8 cellular contexts compared by ENCODE assay signal in genomic region chr18:26405190-26405781, GRCh38.
DNase-seq lines count a peak whose midpoint lies in the region; ATAC-seq and TF ChIP-seq lines count a peak whose summit lies in the region.

No MANE protein-coding gene starts in this region.

- H3K9me3 Mint-ChIP-seq in activated naive CD4-positive, alpha-beta T cell treated with anti-CD3 and anti-CD28 coated beads, Interleukin-2, amount 10 ng/mL, durations not matched to agents 7 days and 5 days = no peaks in the 10 kb centered on the region

- CTCF ChIA-PET in activated naive CD4-positive, alpha-beta T cell treated with anti-CD3 and anti-CD28 coated beads, Interleukin-2, amount 10 ng/mL, durations not matched to agents 7 days and 5 days (lab: Charles Lee) = interaction anchor here (1.1 to 1.8 kb wide), 2 partner anchors 21 to 241 kb away, joined by 3 to 5 read pairs; no protein-coding TSS in a partner anchor

- intact Hi-C loops in left ventricle myocardium inferior (cut with micrococcal nuclease) = no loop called here

- H3K4me1 ChIP-seq in left ventricle myocardium inferior = no peaks in the 10 kb centered on the region

- DNase-seq in DMS79 treated with DMSO at 0.1 percent for 48 hours (lab: John Stamatoyannopoulos, UW) (peak; percentile 15), DMS79 (lab: John Stamatoyannopoulos, UW) (no peak), SK-N-DZ (ENCODE audit: low spot score) (peak; percentile 58), left ventricle myocardium inferior (peak; percentile 33), superior temporal gyrus (ENCODE audit: extremely low spot score) (peak; percentile 72)
- no peak for DNase-seq in activated naive CD4-positive, alpha-beta T cell treated with anti-CD3 and anti-CD28 coated beads, Interleukin-2, amount 10 ng/mL, durations not matched to agents 7 days and 5 days

- peaks cover under 1% of the 10 kb centered on the region for H3K27me3 ChIP-seq in left ventricle myocardium inferior (ENCODE audit: low read depth)

- peak; percentile 93 for ATAC-seq in GM21528 (IDR thresholded peaks at IDR 0.05; ENCODE audit: low FRiP score, unreplicated experiment)
- ATAC-seq in HG03571 (IDR thresholded peaks at IDR 0.05; ENCODE audit: unreplicated experiment) = peak; percentile 73

- H3K4me3 ChIP-seq in left ventricle myocardium inferior = no peak overlapping the region

- no peak overlapping the region for H3K4me3 Mint-ChIP-seq in activated naive CD4-positive, alpha-beta T cell treated with anti-CD3 and anti-CD28 coated beads, Interleukin-2, amount 10 ng/mL, durations not matched to agents 7 days and 5 days

- no peaks in the 10 kb centered on the region for H3K9me3 ChIP-seq in left ventricle myocardium inferior (replicated peaks)

- peak; percentile 70 for TF ChIP-seq CTCF in left ventricle myocardium inferior (IDR thresholded peaks at IDR 0.05; ENCODE audit: borderline replicate concordance)

- H3K27ac ChIP-seq in left ventricle myocardium inferior (replicated peaks) = no peak overlapping the region

- H3K36me3 Mint-ChIP-seq in activated naive CD4-positive, alpha-beta T cell treated with anti-CD3 and anti-CD28 coated beads, Interleukin-2, amount 10 ng/mL, durations not matched to agents 7 days and 5 days = no peaks in the 10 kb centered on the region

- H3K27me3 Mint-ChIP-seq in activated naive CD4-positive, alpha-beta T cell treated with anti-CD3 and anti-CD28 coated beads, Interleukin-2, amount 10 ng/mL, durations not matched to agents 7 days and 5 days = no peaks in the 10 kb centered on the region

- H3K27ac Mint-ChIP-seq in activated naive CD4-positive, alpha-beta T cell treated with anti-CD3 and anti-CD28 coated beads, Interleukin-2, amount 10 ng/mL, durations not matched to agents 7 days and 5 days = no peak overlapping the region

- no peaks in the 10 kb centered on the region for H3K36me3 ChIP-seq in left ventricle myocardium inferior

- H3K4me1 Mint-ChIP-seq in activated naive CD4-positive, alpha-beta T cell treated with anti-CD3 and anti-CD28 coated beads, Interleukin-2, amount 10 ng/mL, durations not matched to agents 7 days and 5 days = no peaks in the 10 kb centered on the region

Comparison
In these comparisons a context has a peak if more than half of its experiments do, and no peak if none do; other contexts are left out.
1. DNase-seq: peak in DMS79 treated with DMSO at 0.1 percent for 48 hours (single experiment), SK-N-DZ (single experiment), left ventricle myocardium inferior (single experiment) and superior temporal gyrus (single experiment); none in DMS79 (single experiment) and activated naive CD4-positive, alpha-beta T cell treated with anti-CD3 and anti-CD28 coated beads, Interleukin-2, amount 10 ng/mL, durations not matched to agents 7 days and 5 days (single experiment).